ENCODE assay signal across 7 cellular contexts in genomic region chr4:111164556-111164955, GRCh38.
DNase-seq lines count a peak whose midpoint lies in the region; ATAC-seq, FAIRE-seq and TF ChIP-seq lines count a peak whose summit lies in the region.
"Not testable (repeated sequence)": the region's sequence is repeated elsewhere in the genome, so short reads cannot be mapped to it uniquely, and the experiment has no call there.

No MANE protein-coding gene starts in this region.

- ATAC-seq in WTC11, HepG2: not testable (repeated sequence)

- not testable (repeated sequence) for H3K79me2 ChIP-seq in KMS-11 (ENCODE audit: insufficient read depth, low read depth); HepG2 (ENCODE audit: insufficient read depth, low read length)

- intact Hi-C loops in Calu3 (cut with micrococcal nuclease; ENCODE audit: unreplicated experiment), result not testable (repeated sequence)
- intact Hi-C loops in HepG2 (cut with micrococcal nuclease; ENCODE audit: unreplicated experiment), result loop anchor here (5.0 kb wide), 1 partner anchor 868 kb away; no protein-coding TSS in a partner anchor

- H2AFZ ChIP-seq in KMS-11 (ENCODE audit: low read depth); HepG2 (ENCODE audit: low read length): not testable (repeated sequence)

- H3K9me3 Mint-ChIP-seq in Calu3 (ENCODE audit: low read depth, unreplicated experiment), result not testable (repeated sequence)
- H3K9me3 Mint-ChIP-seq in WTC11, result peaks cover 37% of the 10 kb centered on the region

- H3K4me3 Mint-ChIP-seq in Calu3 (ENCODE audit: low read depth, unreplicated experiment); WTC11: not testable (repeated sequence)

- H3K4me1 Mint-ChIP-seq in Calu3 (ENCODE audit: low read depth, unreplicated experiment); WTC11: not testable (repeated sequence)

- H3K9me3 ChIP-seq in NT2/D1 (ENCODE audit: insufficient read depth, low read length); HepG2 (ENCODE audit: low read length): not testable (repeated sequence)

- not testable (repeated sequence) for H3K9ac ChIP-seq in KMS-11; NT2/D1 (ENCODE audit: insufficient read length, low read depth); HepG2 (ENCODE audit: insufficient read depth, low read depth, low read length)

- H4K20me1 ChIP-seq in KMS-11 (ENCODE audit: insufficient read depth); HepG2 (ENCODE audit: insufficient read depth, low read length): not testable (repeated sequence)

- TF ChIP-seq RAD21 in HepG2 (CRISPR knock-in tag; IDR thresholded peaks at IDR 0.05), result not testable (repeated sequence)

- POLR2A ChIA-PET in WTC11 (lab: Charles Lee); HepG2 (lab: Yijun Ruan, JAX): not testable (repeated sequence)

- DNase-seq in Calu3 (peak; percentile 4), NT2/D1 (ENCODE audit: low read depth, low spot score) (peak; percentile 47), WTC11 (ENCODE audit: low spot score) (peak; percentile 84), epithelial cell of esophagus (ENCODE audit: low read depth) (peak; percentile 9), HepG2 (ENCODE audit: low spot score) (peak; percentile 10)

- not testable (repeated sequence) for H3K27ac Mint-ChIP-seq in Calu3 (ENCODE audit: unreplicated experiment); WTC11

- not testable (repeated sequence) for BruUV-seq in Calu3 (replicated peaks; lab: Mats Ljungman, UMichigan); HepG2 (replicated peaks; lab: Mats Ljungman, UMichigan)

- not testable (repeated sequence) for H3K27me3 ChIP-seq in KMS-11 (ENCODE audit: insufficient read depth, low read depth); NT2/D1 (ENCODE audit: insufficient read depth, insufficient read length); HepG2 (ENCODE audit: control insufficient read depth in 1 of 2, insufficient read depth in 2 of 2, low read length in 2 of 2)

- CTCF ChIA-PET in Calu3 (lab: Charles Lee); HepG2 (lab: Yijun Ruan, JAX; ENCODE audit: low intra/inter-chr PET ratio, low total read pairs): not testable (repeated sequence)
- CTCF ChIA-PET in WTC11 (lab: Charles Lee), result interaction anchor here (0.6 to 1.2 kb wide), 7 partner anchors 10 to 535 kb away, joined by 3 to 12 read pairs (median 4); no protein-coding TSS in a partner anchor

- not testable (repeated sequence) for TF ChIP-seq POLR2A in HepG2 (IDR thresholded peaks at IDR 0.05; ENCODE audit: insufficient read depth in 1 of 2, low read depth in 2 of 2, low read length in 2 of 2)

- TF ChIP-seq CTCF in Calu3 (IDR thresholded peaks at IDR 0.05; ENCODE audit: unreplicated experiment); epithelial cell of esophagus (IDR thresholded peaks at IDR 0.05; ENCODE audit: insufficient read depth, low read depth, low read length, missing control alignments): not testable (repeated sequence)
- TF ChIP-seq CTCF in GM12873 (IDR thresholded peaks at IDR 0.05; ENCODE audit: insufficient read depth, low read depth, low read length, missing control alignments) (peak; percentile 54), KMS-11 (conservative IDR thresholded peaks at IDR 0.05; ENCODE audit: low read depth, low read length) (0 out of 2 replicates have a peak, but pooled peaks have one; percentile 17), WTC11 (IDR thresholded peaks at IDR 0.05) (peak; percentile 67; the same call in 1 of the 2 replicates), HepG2 (CRISPR knock-in tag; IDR thresholded peaks at IDR 0.05) (peak; percentile 36; the same call in 1 of the 2 replicates)

- WGBS in HepG2 (ENCODE audit: low lambda C conversion rate), result 30% methylated on average over 2 of the region's 4 CpGs

- H3K36me3 Mint-ChIP-seq in Calu3 (ENCODE audit: insufficient read depth, unreplicated experiment); WTC11: not testable (repeated sequence)

- in situ Hi-C loops in HepG2 (cut with HindIII; ENCODE audit: extremely low pct_ligation_motif_present, low pct_unique_long_range_greater_than_20kb), result not testable (repeated sequence)

- peaks cover 12% of the 10 kb centered on the region for H3K27me3 Mint-ChIP-seq in Calu3 (ENCODE audit: unreplicated experiment)
- peaks cover 35% of the 10 kb centered on the region for H3K27me3 Mint-ChIP-seq in WTC11 (ENCODE audit: low read depth)

- H3K36me3 ChIP-seq in KMS-11 (ENCODE audit: insufficient read depth); NT2/D1 (ENCODE audit: insufficient read depth, insufficient read length, low read length); HepG2 (replicated peaks in 1 of 2; ENCODE audit: control insufficient read depth in 1 of 2, insufficient read depth in 2 of 2, low read length in 2 of 2): not testable (repeated sequence)

- not testable (repeated sequence) for H3K27ac ChIP-seq in KMS-11; HepG2 (ENCODE audit: extremely low read length, insufficient read depth, low read length)

- H3K4me1 ChIP-seq in KMS-11 (ENCODE audit: low read depth, poor library complexity, severe bottlenecking); NT2/D1 (ENCODE audit: insufficient read depth, insufficient read length); HepG2 (ENCODE audit: insufficient read depth, low read length): not testable (repeated sequence)

- not testable (repeated sequence) for TF ChIP-seq EP300 in HepG2 (IDR thresholded peaks at IDR 0.05; ENCODE audit: low read depth in 2 of 2, low read length in 2 of 2); HepG2 (CRISPR knock-in tag; IDR thresholded peaks at IDR 0.05; ENCODE audit: borderline replicate concordance)

- not testable (repeated sequence) for FAIRE-seq in HepG2 (lab: Jason Lieb, UNC)

- not testable (repeated sequence) for H3K4me2 ChIP-seq in KMS-11; HepG2 (ENCODE audit: low read depth, low read length)

- not testable (repeated sequence) for H3K4me3 ChIP-seq in KMS-11 (IDR thresholded peaks at IDR 0.05; ENCODE audit: insufficient read depth, low read depth, low read length); NT2/D1 (ENCODE audit: insufficient read length, low read depth); epithelial cell of esophagus (ENCODE audit: low read length); HepG2 (replicated peaks in 1 of 3; ENCODE audit: insufficient read depth in 1 of 3, low read depth in 2 of 3, low read length in 3 of 3)

TF ChIP-seq in HepG2, 621 proteins besides CTCF, POLR2A, EP300 and RAD21:
- TF ChIP-seq STAG1 (CRISPR knock-in tag; IDR thresholded peaks at IDR 0.05), result peak; percentile 49

Comparison
In these comparisons a context has a peak if more than half of its experiments do, and no peak if none do; other contexts are left out.
1. DNase-seq: peak in every context shown above with its lines; median percentile 84 in WTC11; 47 in NT2/D1; 10 in HepG2; 9 in epithelial cell of esophagus; 4 in Calu3.